Comparison of ENCODE assay signal across 6 cellular contexts in genomic region chr1:155126494-155127104, GRCh38. TPM values are rescaled to one million over a fixed set of nuclear protein-coding genes. Genes with fewer than 3 reads are reported as not detected.
DNase-seq lines count a peak whose midpoint lies in the region; ATAC-seq and TF ChIP-seq lines count a peak whose summit lies in the region.

No MANE protein-coding gene starts in this region.

- peaks cover 4% of the 10 kb centered on the region; the same call in 1 of the 3 replicates for H3K36me3 Mint-ChIP-seq in GM23338 (ENCODE audit: low read depth)

- H2AFZ ChIP-seq in GM23338, result peak overlapping the region; percentile 94
- H2AFZ ChIP-seq in SU-DHL-6 (ENCODE audit: low read depth, low read length, severe bottlenecking), result no peak overlapping the region

- intact Hi-C loops in psoas muscle (cut with DNase I), result loop anchor here (5.0 kb wide), 2 partner anchors 34 to 41 kb away; no protein-coding TSS in a partner anchor

- H3K27ac ChIP-seq in GM23338 (ENCODE audit: low read depth) (no peak overlapping the region), SU-DHL-6 (ENCODE audit: low read depth, low read length) (no peak overlapping the region), psoas muscle (peak overlapping the region; percentile 72)

- peak overlapping the region; percentile 80 for H3K4me3 Mint-ChIP-seq in GM23338

- no peaks in the 10 kb centered on the region for H4K20me1 ChIP-seq in GM23338 (replicated peaks; ENCODE audit: insufficient read depth)
- no peaks in the 10 kb centered on the region for H4K20me1 ChIP-seq in SU-DHL-6 (ENCODE audit: low read depth, low read length)

- H3K27ac Mint-ChIP-seq in GM23338, result no peak overlapping the region

- no peaks in the 10 kb centered on the region for H3K9me3 Mint-ChIP-seq in GM23338

- 2 to 8% (median 4%) methylated on average over 35 to 36 of the region's 36 CpGs for WGBS in psoas muscle, 3 donors

- H3K27me3 Mint-ChIP-seq in GM23338 (ENCODE audit: insufficient read depth, low read depth, poor library complexity), result peaks cover 73% of the 10 kb centered on the region

- peaks cover 53% of the 10 kb centered on the region for H3K4me1 ChIP-seq in GM23338 (ENCODE audit: insufficient read depth)
- peaks cover 24% of the 10 kb centered on the region for H3K4me1 ChIP-seq in psoas muscle

- H3K79me2 ChIP-seq in GM23338 (replicated peaks; ENCODE audit: insufficient read depth), result no peaks in the 10 kb centered on the region
- no peaks in the 10 kb centered on the region for H3K79me2 ChIP-seq in SU-DHL-6 (ENCODE audit: insufficient read depth, low read length)

- H3K4me2 ChIP-seq in GM23338, result peak overlapping the region; percentile 95
- H3K4me2 ChIP-seq in SU-DHL-6 (ENCODE audit: low read depth, low read length, poor library complexity, severe bottlenecking), result peak overlapping the region; percentile 42

- H3K4me1 Mint-ChIP-seq in GM23338, result peaks cover 61% of the 10 kb centered on the region

- peaks cover 88% of the 10 kb centered on the region for H3K27me3 ChIP-seq in GM23338 (ENCODE audit: insufficient read depth)
- H3K27me3 ChIP-seq in SU-DHL-6 (ENCODE audit: low read length), result no peaks in the 10 kb centered on the region
- peaks cover 0 to 31% (median 0%) of the 10 kb centered on the region in 3 donors for H3K27me3 ChIP-seq in psoas muscle (ENCODE audit: insufficient read depth in 3 of 3, low read length in 2 of 3)

- H3K9me3 ChIP-seq in SU-DHL-6 (ENCODE audit: insufficient read depth, low read length) (no peaks in the 10 kb centered on the region), psoas muscle (no peaks in the 10 kb centered on the region)

- no peaks in the 10 kb centered on the region for H3K36me3 ChIP-seq in GM23338 (ENCODE audit: insufficient read depth)
- H3K36me3 ChIP-seq in SU-DHL-6 (ENCODE audit: low read length), result no peaks in the 10 kb centered on the region
- H3K36me3 ChIP-seq in psoas muscle (ENCODE audit: insufficient read depth in 1 of 2, low read depth in 1 of 2), result peaks cover 0 to 7% of the 10 kb centered on the region in 2 donors

- ATAC-seq in GM23338 (peak; percentile 41), psoas muscle (peak in 3 of 4 donors; percentile 2 to 9 (median 4)), HG03521 (IDR thresholded peaks at IDR 0.05; ENCODE audit: unreplicated experiment) (no peak)

- peak overlapping the region; percentile 72 for H3K4me3 ChIP-seq in GM23338
- no peak overlapping the region for H3K4me3 ChIP-seq in SU-DHL-6 (ENCODE audit: insufficient read depth, low read length, poor library complexity, severe bottlenecking)
- H3K4me3 ChIP-seq in epithelial cell of proximal tubule (ENCODE audit: low read depth, low read length), result peak overlapping the region; percentile 87
- H3K4me3 ChIP-seq in psoas muscle, result peak overlapping the region; percentile 74

- no peak for TF ChIP-seq CTCF in GM23338 (conservative IDR thresholded peaks at IDR 0.05; ENCODE audit: low read depth in 2 of 2)
- TF ChIP-seq CTCF in SU-DHL-6 (IDR thresholded peaks at IDR 0.05; ENCODE audit: insufficient read depth, low read length, poor library complexity, severe bottlenecking), result no peak
- no peak for TF ChIP-seq CTCF in epithelial cell of proximal tubule (conservative IDR thresholded peaks at IDR 0.05; ENCODE audit: low read depth, low read length)
- no peak for TF ChIP-seq CTCF in psoas muscle (IDR thresholded peaks at IDR 0.05)

- no peaks in the 10 kb centered on the region for H3K9me2 ChIP-seq in GM23338 (ENCODE audit: insufficient read depth)
- no peaks in the 10 kb centered on the region for H3K9me2 ChIP-seq in SU-DHL-6 (replicated peaks; ENCODE audit: insufficient read depth, low read length)

- H3F3A ChIP-seq in GM23338 (replicated peaks; ENCODE audit: low read depth), result peaks cover 13% of the 10 kb centered on the region
- H3F3A ChIP-seq in SU-DHL-6 (ENCODE audit: insufficient read depth), result no peaks in the 10 kb centered on the region

- no peak overlapping the region for H3K9ac ChIP-seq in SU-DHL-6 (ENCODE audit: low read length)

- DNase-seq in GM23338 (ENCODE audit: low spot score) (peak; percentile 83), epithelial cell of proximal tubule (ENCODE audit: low read depth) (no peak), psoas muscle (peak in 1 of 2 donors; percentile 56), COLO829 (ENCODE audit: low spot score) (no peak)

TF ChIP-seq in GM23338, 12 proteins besides CTCF, POLR2A, EP300 and RAD21 (continues in another document):
- no peak for TF ChIP-seq STAT1 (IDR thresholded peaks at IDR 0.05; ENCODE audit: unreplicated experiment)
- TF ChIP-seq POLR2AphosphoS5 (IDR thresholded peaks at IDR 0.05; ENCODE audit: low read depth), result no peak
- TF ChIP-seq, protein P1, sequence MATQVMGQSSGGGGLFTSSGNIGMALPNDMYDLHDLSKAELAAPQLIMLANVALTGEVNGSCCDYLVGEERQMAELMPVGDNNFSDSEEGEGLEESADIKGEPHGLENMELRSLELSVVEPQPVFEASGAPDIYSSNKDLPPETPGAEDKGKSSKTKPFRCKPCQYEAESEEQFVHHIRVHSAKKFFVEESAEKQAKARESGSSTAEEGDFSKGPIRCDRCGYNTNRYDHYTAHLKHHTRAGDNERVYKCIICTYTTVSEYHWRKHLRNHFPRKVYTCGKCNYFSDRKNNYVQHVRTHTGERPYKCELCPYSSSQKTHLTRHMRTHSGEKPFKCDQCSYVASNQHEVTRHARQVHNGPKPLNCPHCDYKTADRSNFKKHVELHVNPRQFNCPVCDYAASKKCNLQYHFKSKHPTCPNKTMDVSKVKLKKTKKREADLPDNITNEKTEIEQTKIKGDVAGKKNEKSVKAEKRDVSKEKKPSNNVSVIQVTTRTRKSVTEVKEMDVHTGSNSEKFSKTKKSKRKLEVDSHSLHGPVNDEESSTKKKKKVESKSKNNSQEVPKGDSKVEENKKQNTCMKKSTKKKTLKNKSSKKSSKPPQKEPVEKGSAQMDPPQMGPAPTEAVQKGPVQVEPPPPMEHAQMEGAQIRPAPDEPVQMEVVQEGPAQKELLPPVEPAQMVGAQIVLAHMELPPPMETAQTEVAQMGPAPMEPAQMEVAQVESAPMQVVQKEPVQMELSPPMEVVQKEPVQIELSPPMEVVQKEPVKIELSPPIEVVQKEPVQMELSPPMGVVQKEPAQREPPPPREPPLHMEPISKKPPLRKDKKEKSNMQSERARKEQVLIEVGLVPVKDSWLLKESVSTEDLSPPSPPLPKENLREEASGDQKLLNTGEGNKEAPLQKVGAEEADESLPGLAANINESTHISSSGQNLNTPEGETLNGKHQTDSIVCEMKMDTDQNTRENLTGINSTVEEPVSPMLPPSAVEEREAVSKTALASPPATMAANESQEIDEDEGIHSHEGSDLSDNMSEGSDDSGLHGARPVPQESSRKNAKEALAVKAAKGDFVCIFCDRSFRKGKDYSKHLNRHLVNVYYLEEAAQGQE (IDR thresholded peaks at IDR 0.05; ENCODE audit: unreplicated experiment), result no peak
- TF ChIP-seq CREB1 (CRISPR knock-in tag; IDR thresholded peaks at IDR 0.05; ENCODE audit: low read depth), result no peak
- no peak for TF ChIP-seq ZNF114 (CRISPR knock-in tag; IDR thresholded peaks at IDR 0.05)
- TF ChIP-seq EZH2phosphoT487 (IDR thresholded peaks at IDR 0.05; ENCODE audit: unreplicated experiment), result no peak
- TF ChIP-seq NANOG (IDR thresholded peaks at IDR 0.05; ENCODE audit: borderline replicate concordance), result no peak
- no peak for TF ChIP-seq EZH2 (IDR thresholded peaks at IDR 0.05; ENCODE audit: low read depth, unreplicated experiment)

RNA-seq across cellular contexts. Expression of gene EFNA1, which starts 1.1 kb away (rescaled TPM):
- total RNA-seq in GM23338 (2014; rRNA removed; shearing (Covaris generic)), result 2.1 and 5.1 TPM in 2 replicates
- polyA plus RNA-seq in GM23338 (2016; fragmentation: Nextera tagmentation; extraction: Ambion mirVana), result 3.2 and 5.1 TPM in 2 replicates
- total RNA-seq in epithelial cell of proximal tubule, result 26.3 and 45.3 TPM in 2 replicates
- 10 to 100 TPM; 11.4 to 42.6 (median 33.0) TPM for total RNA-seq in psoas muscle
- 10 to 100 TPM in 2 of 3 donors, 1 to 10 TPM in 1; 5.5 to 15.0 (median 12.4) TPM for polyA plus RNA-seq in psoas muscle

RNA-seq across cellular contexts. Expression of gene SLC50A1, which starts 9.1 kb away (rescaled TPM):
- 30.0 and 50.5 TPM in 2 replicates for total RNA-seq in GM23338 (2014; rRNA removed; shearing (Covaris generic))
- polyA plus RNA-seq in GM23338 (2016; fragmentation: Nextera tagmentation; extraction: Ambion mirVana) (63.9 and 65.4 TPM in 2 replicates), psoas muscle (10 to 100 TPM in 2 of 3 donors, 1 to 10 TPM in 1; 7.5 to 16.2 (median 10.8) TPM)
- total RNA-seq in epithelial cell of proximal tubule (32.7 and 37.7 TPM in 2 replicates), psoas muscle (1 to 10 TPM; 6.7 to 8.4 (median 7.8) TPM)

RNA-seq across cellular contexts. Expression of gene DPM3, which starts 13.7 kb away (rescaled TPM):
- total RNA-seq in GM23338 (2014; rRNA removed; shearing (Covaris generic)), result 13.6 and 19.2 TPM in 2 replicates
- 71.4 and 76.5 TPM in 2 replicates for polyA plus RNA-seq in GM23338 (2016; fragmentation: Nextera tagmentation; extraction: Ambion mirVana)
- 28.6 and 77.8 TPM in 2 replicates for total RNA-seq in epithelial cell of proximal tubule
- 10 to 100 TPM; 47.0 to 54.5 (median 50.0) TPM for total RNA-seq in psoas muscle
- 100 to 1,000 TPM; 110 to 123 (median 122) TPM for polyA plus RNA-seq in psoas muscle

RNA-seq across cellular contexts. Expression of gene KRTCAP2, which starts 46.5 kb away (rescaled TPM):
- total RNA-seq in GM23338 (2014; rRNA removed; shearing (Covaris generic)), result 101 and 106 TPM in 2 replicates
- polyA plus RNA-seq in GM23338 (2016; fragmentation: Nextera tagmentation; extraction: Ambion mirVana) (579 and 628 TPM in 2 replicates), psoas muscle (100 to 1,000 TPM; 137 to 171 (median 149) TPM)
- total RNA-seq in epithelial cell of proximal tubule (170 and 193 TPM in 2 replicates), psoas muscle (100 to 1,000 TPM; 115 to 152 (median 118) TPM)

RNA-seq across cellular contexts. Expression of gene TRIM46, which starts 47.0 kb away (rescaled TPM):
- total RNA-seq in GM23338 (2014; rRNA removed; shearing (Covaris generic)), result 15.4 and 18.8 TPM in 2 replicates
- polyA plus RNA-seq in GM23338 (2016; fragmentation: Nextera tagmentation; extraction: Ambion mirVana) (7.4 and 8.1 TPM in 2 replicates), psoas muscle (under 1 TPM in 2 of 3 donors, not detected in 1; 0.03 TPM)
- total RNA-seq in epithelial cell of proximal tubule (3.4 and 9.4 TPM in 2 replicates), psoas muscle (under 1 TPM in 2 of 4 donors, not detected in 2; 0.15 to 0.16 TPM)
